ENCODE assay signal across 10 cellular contexts in the genomic region with DNA sequence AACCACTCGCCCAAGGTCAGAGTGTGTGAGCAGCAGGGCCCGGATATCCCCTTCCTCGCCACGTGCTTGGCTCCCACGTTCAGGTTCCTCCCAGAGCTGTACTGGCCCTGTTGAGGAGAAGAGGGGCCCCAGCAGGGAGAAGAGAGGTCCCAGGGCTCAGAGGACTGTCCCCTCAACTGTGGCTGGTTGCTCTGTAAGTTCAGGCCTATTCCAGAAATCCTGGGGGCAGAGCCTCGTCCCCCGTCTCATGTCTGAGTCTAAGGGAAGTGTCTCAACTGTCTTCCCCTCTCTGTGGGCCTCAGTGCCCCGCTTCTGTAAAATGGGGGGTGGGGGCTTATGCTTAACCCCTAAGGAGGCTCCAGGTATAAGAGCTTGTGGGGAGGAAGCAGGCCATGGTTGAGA. TPM values are rescaled to one million over a fixed set of nuclear protein-coding genes. Genes with fewer than 3 reads are reported as not detected.
A peak's percentile ranks its signal among the peaks of the same experiment; 100 is the strongest.
DNase-seq lines count a peak whose midpoint lies in the region; ATAC-seq and TF ChIP-seq lines count a peak whose summit lies in the region.
"Had no signal": no experiment of that assay in that cellular context is flagged by ENCODE, and none has a peak within 500 bp of the region (broad histone marks: within the 10 kb centered on the region; RNA-seq: fewer than 3 reads in every experiment).

No MANE protein-coding gene starts in this region.

- peak overlapping the region; percentile 97 for H3K27ac Mint-ChIP-seq in activated CD4-positive, alpha-beta T cell treated with anti-CD3 and anti-CD28 coated beads for 36 hours
- peak overlapping the region; percentile 99 for H3K27ac Mint-ChIP-seq in activated CD8-positive, alpha-beta memory T cell treated with anti-CD3 and anti-CD28 coated beads, Interleukin-2, amount 10 ng/mL, durations not matched to agents 7 days and 5 days
- H3K27ac Mint-ChIP-seq in immature natural killer cell = peak overlapping the region; percentile 64 to 96 (median 94)

- no peaks in the 10 kb centered on the region for H3K9me3 Mint-ChIP-seq in activated CD4-positive, alpha-beta T cell treated with anti-CD3 and anti-CD28 coated beads for 36 hours (ENCODE audit: low read depth)
- H3K9me3 Mint-ChIP-seq in activated CD8-positive, alpha-beta memory T cell treated with anti-CD3 and anti-CD28 coated beads, Interleukin-2, amount 10 ng/mL, durations not matched to agents 7 days and 5 days (ENCODE audit: low read depth) = no peaks in the 10 kb centered on the region
- no peaks in the 10 kb centered on the region for H3K9me3 Mint-ChIP-seq in immature natural killer cell

- POLR2A ChIA-PET in activated CD4-positive, alpha-beta T cell treated with anti-CD3 and anti-CD28 coated beads for 36 hours (lab: Charles Lee) = interaction anchor here (0.8 kb wide), 1 partner anchor 255 kb away, joined by 3 read pairs; no protein-coding TSS in a partner anchor

- WGBS in thymus = 54% methylated on average over 8 of the region's 8 CpGs

- H3K36me3 Mint-ChIP-seq in activated CD4-positive, alpha-beta T cell treated with anti-CD3 and anti-CD28 coated beads for 36 hours (ENCODE audit: low read depth) = peaks cover 44% of the 10 kb centered on the region
- peaks cover 39% of the 10 kb centered on the region for H3K36me3 Mint-ChIP-seq in activated CD8-positive, alpha-beta memory T cell treated with anti-CD3 and anti-CD28 coated beads, Interleukin-2, amount 10 ng/mL, durations not matched to agents 7 days and 5 days
- peaks cover 0 to 15% (median 7%) of the 10 kb centered on the region in 3 donors for H3K36me3 Mint-ChIP-seq in immature natural killer cell

- H3K4me1 ChIP-seq in thymus (ENCODE audit: control insufficient read depth, insufficient read depth, low read length) = peaks cover 17% of the 10 kb centered on the region

- no peaks in the 10 kb centered on the region for H3K27me3 Mint-ChIP-seq in activated CD4-positive, alpha-beta T cell treated with anti-CD3 and anti-CD28 coated beads for 36 hours
- no peaks in the 10 kb centered on the region for H3K27me3 Mint-ChIP-seq in activated CD8-positive, alpha-beta memory T cell treated with anti-CD3 and anti-CD28 coated beads, Interleukin-2, amount 10 ng/mL, durations not matched to agents 7 days and 5 days
- peaks cover 15 to 17% (median 17%) of the 10 kb centered on the region in 3 donors for H3K27me3 Mint-ChIP-seq in immature natural killer cell (ENCODE audit: low read depth in 3 of 3)

- H3K4me1 Mint-ChIP-seq in activated CD4-positive, alpha-beta T cell treated with anti-CD3 and anti-CD28 coated beads for 36 hours = peaks cover 55% of the 10 kb centered on the region
- peaks cover 70% of the 10 kb centered on the region for H3K4me1 Mint-ChIP-seq in activated CD8-positive, alpha-beta memory T cell treated with anti-CD3 and anti-CD28 coated beads, Interleukin-2, amount 10 ng/mL, durations not matched to agents 7 days and 5 days
- peaks cover 72 to 95% of the 10 kb centered on the region in 2 donors for H3K4me1 Mint-ChIP-seq in immature natural killer cell

- no peak overlapping the region for H3K4me3 ChIP-seq in thymus (ENCODE audit: low read length)

- H3K36me3 ChIP-seq in thymus (ENCODE audit: control insufficient read depth, insufficient read depth) = peaks cover 24% of the 10 kb centered on the region

- DNase-seq in activated CD4-positive, alpha-beta T cell treated with anti-CD3 and anti-CD28 coated beads for 36 hours = peak; percentile 62
- DNase-seq in activated CD4-positive, alpha-beta T cell treated with anti-CD3 and anti-CD28 coated beads for 1 hour = no peak
- DNase-seq in activated CD8-positive, alpha-beta memory T cell treated with anti-CD3 and anti-CD28 coated beads, Interleukin-2, amount 10 ng/mL, durations not matched to agents 7 days and 5 days = peak; percentile 64
- DNase-seq in immature natural killer cell (peak in 2 of 3 donors; percentile 25 to 46), GM03348 (ENCODE audit: low spot score) (no peak), omental fat pad (ENCODE audit: low spot score) (no peak), DMS 273 (lab: John Stamatoyannopoulos, UW; ENCODE audit: unreplicated experiment) (no peak)

- no peak for TF ChIP-seq CTCF in omental fat pad (IDR thresholded peaks at IDR 0.05)

- CTCF ChIA-PET in activated CD4-positive, alpha-beta T cell treated with anti-CD3 and anti-CD28 coated beads for 36 hours (lab: Charles Lee) = interaction anchor here (0.6 to 1.1 kb wide), 6 partner anchors 14 to 304 kb away, joined by 3 to 4 read pairs (median 3); no protein-coding TSS in a partner anchor
- CTCF ChIA-PET in activated CD8-positive, alpha-beta memory T cell treated with anti-CD3 and anti-CD28 coated beads, Interleukin-2, amount 10 ng/mL, durations not matched to agents 7 days and 5 days (lab: Charles Lee) = interaction anchor here (0.5 to 1.5 kb wide), 3 partner anchors 11 to 1589 kb away, joined by 3 to 4 read pairs (median 3); a partner anchor contains a TSS

- peak; percentile 18 for ATAC-seq in activated CD4-positive, alpha-beta T cell treated with anti-CD3 and anti-CD28 coated beads for 36 hours
- ATAC-seq in activated CD8-positive, alpha-beta memory T cell treated with anti-CD3 and anti-CD28 coated beads, Interleukin-2, amount 10 ng/mL, durations not matched to agents 7 days and 5 days = peak; percentile 13
- ATAC-seq in omental fat pad (ENCODE audit: low FRiP score) = no peak

- H3K4me3 Mint-ChIP-seq in activated CD4-positive, alpha-beta T cell treated with anti-CD3 and anti-CD28 coated beads for 36 hours = peak overlapping the region; percentile 90
- H3K4me3 Mint-ChIP-seq in activated CD8-positive, alpha-beta memory T cell treated with anti-CD3 and anti-CD28 coated beads, Interleukin-2, amount 10 ng/mL, durations not matched to agents 7 days and 5 days = peak overlapping the region; percentile 78
- H3K4me3 Mint-ChIP-seq in immature natural killer cell = peak overlapping the region; percentile 74 to 98 (median 87)

- H3K27ac ChIP-seq in thymus (ENCODE audit: low read depth) = peak overlapping the region; percentile 47
- H3K27ac ChIP-seq: C4-2B had no signal

- no peaks in the 10 kb centered on the region for H3K27me3 ChIP-seq in thymus (ENCODE audit: control insufficient read depth, insufficient read depth)

- intact Hi-C loops in activated CD4-positive, alpha-beta T cell treated with anti-CD3 and anti-CD28 coated beads for 36 hours (cut with DNase I, micrococcal nuclease) = no loop called here

- H3K9me3 ChIP-seq in thymus (ENCODE audit: control insufficient read depth) = no peaks in the 10 kb centered on the region

RNA-seq across cellular contexts. Expression of a gene that starts 3.9 kb away (rescaled TPM):
- 100 to 1,000 TPM in 1 of 2 experiments, 10 to 100 TPM in 1; 100.0 to 129 TPM for total RNA-seq in activated CD4-positive, alpha-beta T cell treated with anti-CD3 and anti-CD28 coated beads for 36 hours
- 100 to 1,000 TPM in 1 of 2 experiments, 10 to 100 TPM in 1; 99.2 to 110 TPM for total RNA-seq in activated CD8-positive, alpha-beta memory T cell treated with anti-CD3 and anti-CD28 coated beads, Interleukin-2, amount 10 ng/mL, durations not matched to agents 7 days and 5 days
- polyA plus RNA-seq in immature natural killer cell (10 to 100 TPM; 25.0 to 80.9 (median 63.8) TPM), thymus (32.7 TPM)
- total RNA-seq in omental fat pad = 10 to 100 TPM; 43.2 to 63.8 (median 49.5) TPM

RNA-seq across cellular contexts. Expression of a gene that starts 53.9 kb away (rescaled TPM):
- not detected for total RNA-seq in activated CD4-positive, alpha-beta T cell treated with anti-CD3 and anti-CD28 coated beads for 36 hours
- not detected for total RNA-seq in activated CD8-positive, alpha-beta memory T cell treated with anti-CD3 and anti-CD28 coated beads, Interleukin-2, amount 10 ng/mL, durations not matched to agents 7 days and 5 days
- not detected for polyA plus RNA-seq in immature natural killer cell
- polyA plus RNA-seq in thymus = 13.1 TPM
- 100 to 1,000 TPM in 1 of 4 donors, 10 to 100 TPM in 3; 10.3 to 201 (median 17.6) TPM for total RNA-seq in omental fat pad
- total RNA-seq: M059J had no signal

Comparison
In these comparisons a context has a peak if more than half of its experiments do, and no peak if none do; other contexts are left out.
1. DNase-seq: peak in activated CD4-positive, alpha-beta T cell treated with anti-CD3 and anti-CD28 coated beads for 36 hours (single experiment), activated CD8-positive, alpha-beta memory T cell treated with anti-CD3 and anti-CD28 coated beads, Interleukin-2, amount 10 ng/mL, durations not matched to agents 7 days and 5 days (single experiment) and immature natural killer cell (2 of 3); none in activated CD4-positive, alpha-beta T cell treated with anti-CD3 and anti-CD28 coated beads for 1 hour (single experiment), GM03348 (single experiment), omental fat pad (single experiment) and DMS 273 (single experiment).
2. RNA of a gene that starts 53.9 kb away (total RNA-seq): 10.3 to 201 TPM in omental fat pad; not detected in activated CD4-positive, alpha-beta T cell treated with anti-CD3 and anti-CD28 coated beads for 36 hours and not detected in activated CD8-positive, alpha-beta memory T cell treated with anti-CD3 and anti-CD28 coated beads, Interleukin-2, amount 10 ng/mL, durations not matched to agents 7 days and 5 days; every median in the first group is over 10 times any median in the second.
3. Peak in every context shown above with its lines, with median percentiles within 50 percentile points of each other: H3K27ac Mint-ChIP-seq and H3K4me3 Mint-ChIP-seq.